In genomic region chr4:766559-767283, GRCh38 we compare ENCODE assay signal across 1 cellular context.
TF ChIP-seq lines count a peak whose summit lies in the region.

No MANE protein-coding gene starts in this region.

TF ChIP-seq in K562, 482 proteins besides CTCF, POLR2A, EP300 and RAD21 (continued from another document):
- TF ChIP-seq ZBTB40 (IDR thresholded peaks at IDR 0.05) (no peak), ZBTB40 (CRISPR knock-in tag; IDR thresholded peaks at IDR 0.05) (no peak), CBX8 (IDR thresholded peaks at IDR 0.05; ENCODE audit: borderline replicate concordance, extremely low read depth, low read depth, low read length, poor library complexity, severe bottlenecking) (no peak), CCNT2 (IDR thresholded peaks at IDR 0.05; ENCODE audit: borderline replicate concordance, extremely low read depth, insufficient read length, low read depth, low read length) (peak; percentile 38), ZBTB33 (CRISPR knock-in tag; IDR thresholded peaks at IDR 0.05) (0 out of 2 replicates have a peak, but pooled peaks have one; percentile 15), ZNF318 (IDR thresholded peaks at IDR 0.05; ENCODE audit: borderline replicate concordance in 1 of 2, low read depth in 1 of 2) (no peak), HLTF (IDR thresholded peaks at IDR 0.05) (no peak), POLR2B (IDR thresholded peaks at IDR 0.05; ENCODE audit: low read depth, partially characterized antibody) (peak; percentile 35), POLR2G (IDR thresholded peaks at IDR 0.05; ENCODE audit: low read depth, low read length) (peak; percentile 74), MAFF (IDR thresholded peaks at IDR 0.05; ENCODE audit: low read length) (no peak), RBM17 (IDR thresholded peaks at IDR 0.05; ENCODE audit: borderline replicate concordance, low read depth, low read length) (no peak), NR2C1 (IDR thresholded peaks at IDR 0.05) (no peak), NR2C1 (tag; IDR thresholded peaks at IDR 0.05) (no peak), TFAP4 (CRISPR knock-in tag; IDR thresholded peaks at IDR 0.05; ENCODE audit: borderline replicate concordance) (peak; percentile 21; the same call in 1 of the 2 replicates), NEUROD1 (IDR thresholded peaks at IDR 0.05; ENCODE audit: borderline replicate concordance, low read depth, low read length, partially characterized antibody) (no peak), RBM22 (IDR thresholded peaks at IDR 0.05; ENCODE audit: low read depth, low read length, poor library complexity, severe bottlenecking) (peak; percentile 88), POLR2H (tag; IDR thresholded peaks at IDR 0.05; ENCODE audit: low read depth) (0 out of 2 replicates have a peak, but pooled peaks have one; percentile 49), PHF20 (IDR thresholded peaks at IDR 0.05; ENCODE audit: partially characterized antibody) (no peak), TAF7 (tag; IDR thresholded peaks at IDR 0.05) (no peak), ZNF134 (CRISPR knock-in tag; conservative IDR thresholded peaks at IDR 0.05) (no peak), RBFOX2 (IDR thresholded peaks at IDR 0.05; ENCODE audit: low read depth, low read length) (no peak), KLF16 (IDR thresholded peaks at IDR 0.05) (no peak), ZNF592 (IDR thresholded peaks at IDR 0.05) (no peak), MAFK (IDR thresholded peaks at IDR 0.05; ENCODE audit: low read length) (no peak), KAT2B (IDR thresholded peaks at IDR 0.05; ENCODE audit: low read depth, low read length) (no peak), THRA (IDR thresholded peaks at IDR 0.05) (no peak), MYNN (IDR thresholded peaks at IDR 0.05) (peak; percentile 57; the same call in 1 of the 2 replicates), MYNN (CRISPR knock-in tag; IDR thresholded peaks at IDR 0.05) (no peak), HDGF (IDR thresholded peaks at IDR 0.05) (no peak), NCOA1 (IDR thresholded peaks at IDR 0.05; ENCODE audit: low read depth) (no peak)
